1 cellular context compared by ENCODE assay signal in the genomic region with DNA sequence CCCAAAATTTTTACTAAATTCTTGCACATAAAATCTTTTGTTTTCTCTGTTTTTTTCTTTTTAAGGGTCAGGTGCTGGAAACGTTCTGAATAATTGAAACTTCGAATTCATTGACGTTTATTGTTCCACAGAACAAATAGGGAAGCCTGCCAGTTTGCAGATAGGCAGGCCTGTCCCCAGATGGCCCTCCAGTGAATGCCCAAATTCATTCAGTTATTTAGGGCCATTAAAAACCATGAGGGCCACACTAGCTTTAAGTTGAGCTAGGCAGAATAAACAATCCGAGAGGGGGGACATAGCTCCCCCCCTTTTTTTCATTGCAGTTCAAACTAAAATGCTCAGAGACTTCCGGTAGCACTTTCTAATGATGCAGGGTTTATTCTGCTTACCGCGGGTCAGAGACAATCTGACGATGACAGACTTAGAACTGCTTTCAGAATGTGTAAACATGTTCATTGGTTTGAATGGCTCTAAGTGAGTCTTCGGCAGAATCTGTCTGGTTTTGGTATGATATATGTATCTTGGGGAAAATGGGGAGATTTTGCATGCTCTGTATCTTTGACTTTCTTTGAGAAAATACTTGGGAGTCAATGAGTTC.
A peak's percentile ranks its signal among the peaks of the same experiment; 100 is the strongest.
TF ChIP-seq lines count a peak whose summit lies in the region.

No MANE protein-coding gene starts in this region.

TF ChIP-seq in liver, 16 proteins besides CTCF, POLR2A, EP300 and RAD21 (continued from another document):
- TF ChIP-seq GABPA (IDR thresholded peaks at IDR 0.05 in 1 of 2, conservative IDR thresholded peaks at IDR 0.05 in 1 of 2) = no peak
- TF ChIP-seq TAF1 (conservative IDR thresholded peaks at IDR 0.05) = no peak
- no peak for TF ChIP-seq SP1 (IDR thresholded peaks at IDR 0.05)
- TF ChIP-seq EGR1 (IDR thresholded peaks at IDR 0.05; ENCODE audit: low read depth in 2 of 2) = no peak
- no peak for TF ChIP-seq REST (IDR thresholded peaks at IDR 0.05)
- no peak for TF ChIP-seq FOXA1 (IDR thresholded peaks at IDR 0.05)
- peak in 1 of 2 donors; percentile 42 for TF ChIP-seq RXRA (IDR thresholded peaks at IDR 0.05)
- TF ChIP-seq JUND (IDR thresholded peaks at IDR 0.05) = no peak
- no peak for TF ChIP-seq HNF4G (IDR thresholded peaks at IDR 0.05)
- no peak for TF ChIP-seq HNF4A (conservative IDR thresholded peaks at IDR 0.05)
- TF ChIP-seq, protein P1, sequence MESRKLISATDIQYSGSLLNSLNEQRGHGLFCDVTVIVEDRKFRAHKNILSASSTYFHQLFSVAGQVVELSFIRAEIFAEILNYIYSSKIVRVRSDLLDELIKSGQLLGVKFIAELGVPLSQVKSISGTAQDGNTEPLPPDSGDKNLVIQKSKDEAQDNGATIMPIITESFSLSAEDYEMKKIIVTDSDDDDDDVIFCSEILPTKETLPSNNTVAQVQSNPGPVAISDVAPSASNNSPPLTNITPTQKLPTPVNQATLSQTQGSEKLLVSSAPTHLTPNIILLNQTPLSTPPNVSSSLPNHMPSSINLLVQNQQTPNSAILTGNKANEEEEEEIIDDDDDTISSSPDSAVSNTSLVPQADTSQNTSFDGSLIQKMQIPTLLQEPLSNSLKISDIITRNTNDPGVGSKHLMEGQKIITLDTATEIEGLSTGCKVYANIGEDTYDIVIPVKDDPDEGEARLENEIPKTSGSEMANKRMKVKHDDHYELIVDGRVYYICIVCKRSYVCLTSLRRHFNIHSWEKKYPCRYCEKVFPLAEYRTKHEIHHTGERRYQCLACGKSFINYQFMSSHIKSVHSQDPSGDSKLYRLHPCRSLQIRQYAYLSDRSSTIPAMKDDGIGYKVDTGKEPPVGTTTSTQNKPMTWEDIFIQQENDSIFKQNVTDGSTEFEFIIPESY (IDR thresholded peaks at IDR 0.05) = no peak
